ENCODE assay signal across 8 cellular contexts in genomic region chr10:56360967-56361841, GRCh38. TPM values are rescaled to one million over a fixed set of nuclear protein-coding genes. Genes with fewer than 3 reads are reported as not detected.
DNase-seq lines count a peak whose midpoint lies in the region; ATAC-seq, FAIRE-seq and TF ChIP-seq lines count a peak whose summit lies in the region.

A gene with protein sequence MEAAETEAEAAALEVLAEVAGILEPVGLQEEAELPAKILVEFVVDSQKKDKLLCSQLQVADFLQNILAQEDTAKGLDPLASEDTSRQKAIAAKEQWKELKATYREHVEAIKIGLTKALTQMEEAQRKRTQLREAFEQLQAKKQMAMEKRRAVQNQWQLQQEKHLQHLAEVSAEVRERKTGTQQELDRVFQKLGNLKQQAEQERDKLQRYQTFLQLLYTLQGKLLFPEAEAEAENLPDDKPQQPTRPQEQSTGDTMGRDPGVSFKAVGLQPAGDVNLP (minus strand): TSS chr10:56361259. CDS start chr10:56361236, 23 bp downstream.

- H3K9me3 Mint-ChIP-seq in astrocyte (ENCODE audit: unreplicated experiment): no peaks in the 10 kb centered on the region

- H3K4me3 Mint-ChIP-seq in astrocyte (ENCODE audit: unreplicated experiment): peak within 1 kb of the TSS; percentile 96

- H3K79me2 ChIP-seq in astrocyte (ENCODE audit: insufficient read depth, low read length): peaks cover 20% of the 10 kb centered on the region

- no peaks in the 10 kb centered on the region for H4K20me1 ChIP-seq in astrocyte (ENCODE audit: insufficient read depth, low read length)

- peak within 1 kb of the TSS; percentile 91 for H3K9ac ChIP-seq in astrocyte (ENCODE audit: low read length)
- H3K9ac ChIP-seq in rectal smooth muscle tissue (ENCODE audit: low read length): no peak within 1 kb of the TSS

- no peaks in the 10 kb centered on the region for H3K9me3 ChIP-seq in astrocyte (ENCODE audit: insufficient read depth, low read depth, low read length)

- DNase-seq in NCI-H2029 (lab: John Stamatoyannopoulos, UW) (peak; percentile 87), T-helper 22 cell (ENCODE audit: low read depth) (peak; percentile 82), astrocyte (ENCODE audit: low read depth) (peak; percentile 91), hepatic stellate cell (ENCODE audit: low spot score) (peak; percentile 92), cortex of kidney (lab: John Stamatoyannopoulos, UW) (no peak)

- H3K4me1 ChIP-seq in astrocyte (ENCODE audit: insufficient read depth, low read length): peaks cover 14% of the 10 kb centered on the region
- H3K4me1 ChIP-seq in rectal smooth muscle tissue (ENCODE audit: control insufficient read depth, insufficient read depth, low read length): no peaks in the 10 kb centered on the region

- H3K4me3 ChIP-seq in astrocyte (ENCODE audit: insufficient read depth, low read depth, low read length) (peak within 1 kb of the TSS; percentile 89), rectal smooth muscle tissue (ENCODE audit: low read length) (peak within 1 kb of the TSS; percentile 91)

- peak within 1 kb of the TSS; percentile 83 for H3K27ac Mint-ChIP-seq in astrocyte (ENCODE audit: unreplicated experiment)

- peaks cover 5% of the 10 kb centered on the region for H3K4me1 Mint-ChIP-seq in astrocyte (ENCODE audit: low read depth, unreplicated experiment)

- H3K4me2 ChIP-seq in astrocyte (ENCODE audit: low read length): peak within 1 kb of the TSS; percentile 87

- H3K27me3 ChIP-seq in astrocyte (ENCODE audit: insufficient read depth, low read length) (no peaks in the 10 kb centered on the region), rectal smooth muscle tissue (ENCODE audit: control insufficient read depth, insufficient read depth, low read length) (no peaks in the 10 kb centered on the region)

- H2AFZ ChIP-seq in astrocyte (ENCODE audit: low read depth, low read length): peak within 1 kb of the TSS; percentile 99

- no peaks in the 10 kb centered on the region for H3K27me3 Mint-ChIP-seq in astrocyte (ENCODE audit: low read depth, unreplicated experiment)

- H3K36me3 Mint-ChIP-seq in astrocyte (ENCODE audit: low read depth, unreplicated experiment): peaks cover 3% of the 10 kb centered on the region

- no peak for TF ChIP-seq CTCF in astrocyte (IDR thresholded peaks at IDR 0.05; ENCODE audit: insufficient read depth, low read depth, low read length)

- ATAC-seq in GM18508 (IDR thresholded peaks at IDR 0.05; ENCODE audit: insufficient read depth, unreplicated experiment): peak; percentile 97
- ATAC-seq in HG02981 (IDR thresholded peaks at IDR 0.05; ENCODE audit: unreplicated experiment): peak; percentile 99

- H3K27ac ChIP-seq in astrocyte (ENCODE audit: low read depth, low read length) (peak within 1 kb of the TSS; percentile 75), rectal smooth muscle tissue (ENCODE audit: low read depth, low read length) (no peak within 1 kb of the TSS)

- FAIRE-seq in astrocyte (lab: Jason Lieb, UNC): peak; percentile 91

- H3K36me3 ChIP-seq in astrocyte (ENCODE audit: insufficient read depth, low read length) (peaks cover 12% of the 10 kb centered on the region), rectal smooth muscle tissue (ENCODE audit: control insufficient read depth, insufficient read depth, low read length) (no peaks in the 10 kb centered on the region)

RNA-seq across cellular contexts. Expression of the gene that starts here (rescaled TPM):
- 6.2 and 12.8 TPM in 2 replicates for total RNA-seq in astrocyte
